Comparison of ENCODE assay signal across 1 cellular context in genomic region chr16:2180461-2180860, GRCh38.
TF ChIP-seq lines count a peak whose summit lies in the region.

No MANE protein-coding gene starts in this region.

TF ChIP-seq in K562, 482 proteins besides CTCF, POLR2A, EP300 and RAD21:
- no peak for TF ChIP-seq GTF2F1 (IDR thresholded peaks at IDR 0.05; ENCODE audit: low read depth, low read length)
- TF ChIP-seq ZBTB33 (CRISPR knock-in tag; IDR thresholded peaks at IDR 0.05): 0 out of 2 replicates have a peak, but pooled peaks have one; percentile 9
